10 cellular contexts compared by ENCODE assay signal in genomic region chr12:95608252-95609033, GRCh38. TPM values are rescaled to one million over a fixed set of nuclear protein-coding genes. Genes with fewer than 3 reads are reported as not detected.
DNase-seq lines count a peak whose midpoint lies in the region; ATAC-seq, FAIRE-seq and TF ChIP-seq lines count a peak whose summit lies in the region.
"Had no signal": no experiment of that assay in that cellular context is flagged by ENCODE, and none has a peak within 500 bp of the region (broad histone marks: within the 10 kb centered on the region; RNA-seq: fewer than 3 reads in every experiment).

No MANE protein-coding gene starts in this region.

- H3K27me3 ChIP-seq in RWPE2 (ENCODE audit: insufficient read depth, poor library complexity, severe bottlenecking) (no peaks in the 10 kb centered on the region), sigmoid colon (no peaks in the 10 kb centered on the region)

- DNase-seq in HCEC 1CT (peak; percentile 74), RWPE2 (ENCODE audit: low spot score) (peak; percentile 66), Right ventricle myocardium superior (peak; percentile 75), sigmoid colon (no peak), GM12892 (ENCODE audit: insufficient read length) (no peak), urothelium cell line (ENCODE audit: low spot score) (no peak), cerebellar nuclear complex (lab: John Stamatoyannopoulos, UW) (no peak)
- no peak for DNase-seq in activated CD8-positive, alpha-beta memory T cell treated with anti-CD3 and anti-CD28 coated beads, Interleukin-2, amount 50 U/mL, for 4 hours
- DNase-seq: activated gamma-delta T cell, OCI-M1 had no signal

- TF ChIP-seq POLR2A in sigmoid colon (IDR thresholded peaks at IDR 0.05): no peak
- no peak for TF ChIP-seq POLR2A in GM12892 (IDR thresholded peaks at IDR 0.05; ENCODE audit: low read depth, low read length)

- intact Hi-C loops in Right ventricle myocardium superior (cut with DNase I) (no loop called here), sigmoid colon (cut with DNase I) (no loop called here)

- 21 to 60% methylated on average over 13 of the region's 13 CpGs for WGBS in sigmoid colon, 2 donors

- no peaks in the 10 kb centered on the region for H3K9me3 ChIP-seq in RWPE2 (ENCODE audit: severe bottlenecking)
- H3K9me3 ChIP-seq in sigmoid colon: no peaks in the 10 kb centered on the region

- ATAC-seq in RWPE2 (ENCODE audit: low read depth) (peak; percentile 77), Right ventricle myocardium superior (ENCODE audit: poor library complexity) (peak; percentile 81)

- H3K27ac ChIP-seq in RWPE2 (ENCODE audit: poor library complexity, severe bottlenecking) (peak overlapping the region; percentile 61), sigmoid colon (peak overlapping the region in 3 of 4 donors; percentile 3 to 48 (median 14))

- TF ChIP-seq CTCF in RWPE2 (IDR thresholded peaks at IDR 0.05; ENCODE audit: poor library complexity, severe bottlenecking) (no peak), sigmoid colon (IDR thresholded peaks at IDR 0.05) (no peak)

- H3K4me3 ChIP-seq in RWPE2 (ENCODE audit: severe bottlenecking) (no peak overlapping the region), sigmoid colon (no peak overlapping the region)

- FAIRE-seq in GM12892 (lab: Jason Lieb, UNC) (no peak), urothelium cell line (lab: Jason Lieb, UNC) (no peak)

- no peak for TF ChIP-seq EP300 in sigmoid colon (IDR thresholded peaks at IDR 0.05)

- no peaks in the 10 kb centered on the region for H3K36me3 ChIP-seq in RWPE2 (ENCODE audit: low read depth)
- no peaks in the 10 kb centered on the region for H3K36me3 ChIP-seq in sigmoid colon

- H3K4me1 ChIP-seq in RWPE2 (ENCODE audit: insufficient read depth, poor library complexity, severe bottlenecking): peaks cover 19% of the 10 kb centered on the region
- peaks cover 0 to 8% (median 4%) of the 10 kb centered on the region in 4 donors for H3K4me1 ChIP-seq in sigmoid colon

RNA-seq across cellular contexts. Expression of gene USP44, which starts 57.2 kb away (rescaled TPM):
- 0.73 TPM for total RNA-seq in Right ventricle myocardium superior
- 1 to 10 TPM; 1.8 to 6.1 (median 4.1) TPM for total RNA-seq in sigmoid colon
- polyA plus RNA-seq in sigmoid colon: under 1 TPM in 2 of 3 donors, not detected in 1; 0.36 to 0.60 TPM
- 0.06 TPM for polyA plus RNA-seq in GM12892 (2012; ENCODE audit: missing spikeins)

Comparison
In these comparisons a context has a peak if more than half of its experiments do, and no peak if none do; other contexts are left out.
1. DNase-seq: peak in HCEC 1CT (single experiment), RWPE2 (single experiment) and Right ventricle myocardium superior (single experiment); none in sigmoid colon (single experiment), GM12892 (single experiment), urothelium cell line (single experiment), cerebellar nuclear complex (0 of 2) and activated CD8-positive, alpha-beta memory T cell treated with anti-CD3 and anti-CD28 coated beads, Interleukin-2, amount 50 U/mL, for 4 hours (single experiment).